20 cellular contexts compared by ENCODE assay signal in the genomic region with DNA sequence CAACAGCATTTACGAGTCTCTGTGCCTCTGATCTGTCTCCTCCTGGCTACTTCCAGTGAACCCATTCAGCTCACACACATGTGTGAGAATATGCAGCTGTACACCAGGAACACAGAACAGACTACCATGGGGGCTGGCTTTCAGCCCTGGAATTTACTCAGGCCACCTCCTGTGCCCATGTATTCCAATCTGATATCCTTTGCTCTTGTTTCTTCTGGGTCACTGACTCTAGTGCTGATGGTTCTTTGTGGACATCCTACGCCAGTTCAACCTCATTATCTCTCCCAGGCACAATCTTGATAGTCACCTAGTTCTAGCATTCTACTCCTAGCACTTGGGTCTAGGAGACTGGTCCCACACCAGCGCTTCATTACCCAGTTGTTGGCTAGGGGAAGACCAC. TPM values are rescaled to one million over a fixed set of nuclear protein-coding genes. Genes with fewer than 3 reads are reported as not detected.
A peak's percentile ranks its signal among the peaks of the same experiment; 100 is the strongest.
DNase-seq lines count a peak whose midpoint lies in the region; ATAC-seq, FAIRE-seq and TF ChIP-seq lines count a peak whose summit lies in the region.
"Had no signal": no experiment of that assay in that cellular context is flagged by ENCODE, and none has a peak within 500 bp of the region (broad histone marks: within the 10 kb centered on the region; RNA-seq: fewer than 3 reads in every experiment).

No MANE protein-coding gene starts in this region.

- TF ChIP-seq RAD21 in GM12878 (IDR thresholded peaks at IDR 0.05; ENCODE audit: insufficient read depth, low read depth, low read length): no peak

- no peak overlapping the region for H2BK120ac ChIP-seq in mesendoderm (ENCODE audit: low read depth, low read length)

- H3K23ac ChIP-seq in mesendoderm (ENCODE audit: low read length): no peak overlapping the region

- no peak overlapping the region for H2AK5ac ChIP-seq in mesendoderm (ENCODE audit: low read length)

- no peaks in the 10 kb centered on the region for H3K4me1 Mint-ChIP-seq in activated T-cell treated with anti-CD3 and anti-CD28 coated beads, Interleukin-2, amount 50 U/mL, for 4 hours (ENCODE audit: low read depth)
- H3K4me1 Mint-ChIP-seq: activated CD4-positive, alpha-beta T cell treated with anti-CD3 and anti-CD28 coated beads for 36 hours; stimulated activated memory B cell treated with anti-CD40 and anti-IgM and Interleukin-4, amounts not matched to agents 10 μg/mL and 1 μg/mL and 100 μg/mL, for 72 hours had no signal

- no peaks in the 10 kb centered on the region for H3K36me3 Mint-ChIP-seq in activated T-cell treated with anti-CD3 and anti-CD28 coated beads, Interleukin-2, amount 50 U/mL, for 4 hours (ENCODE audit: insufficient read depth)
- H3K36me3 Mint-ChIP-seq: CD4-positive, alpha-beta memory T cell; naive B cell; stimulated activated memory B cell treated with anti-CD40 and anti-IgM and Interleukin-4, amounts not matched to agents 10 μg/mL and 1 μg/mL and 100 μg/mL, for 72 hours had no signal

- no peak overlapping the region for H3K9ac ChIP-seq in GM12878 (ENCODE audit: control insufficient read depth, insufficient read depth, low read length)
- H3K9ac ChIP-seq in mesendoderm (ENCODE audit: low read length): no peak overlapping the region

- DNase-seq in left ventricle myocardium inferior (no peak), right atrium auricular region (ENCODE audit: low spot score) (no peak), GM12878 (ENCODE audit: low read depth, low spot score) (no peak), myocyte (ENCODE audit: low read depth) (peak; percentile 44), NCI-H82 treated with DMSO at 0.1 percent for 48 hours (lab: John Stamatoyannopoulos, UW; ENCODE audit: unreplicated experiment) (no peak), mesendoderm (no peak), NCI-H526 treated with DMSO at 0.1 percent for 48 hours (lab: John Stamatoyannopoulos, UW) (no peak)
- DNase-seq in activated T-cell treated with anti-CD3 and anti-CD28 coated beads, Interleukin-2, amount 50 U/mL, for 4 hours: no peak
- DNase-seq: ACHN; activated CD4-positive, alpha-beta T cell treated with anti-CD3 and anti-CD28 coated beads for 36 hours; activated CD8-positive, alpha-beta memory T cell treated with anti-CD3 and anti-CD28 coated beads, Interleukin-2, amount 50 U/mL, for 48 hours; activated naive CD4-positive, alpha-beta T cell treated with Interleukin-2 at 50 U/mL for 16 hours; CD4-positive, alpha-beta memory T cell; naive B cell; NCI-H2227 treated with DMSO at 0.1 percent for 48 hours; NK-92 treated with Interleukin-12 subunit alpha and Interleukin-12 subunit beta, amount 100 ng/mL, for 24 hours had no signal

- H3K18ac ChIP-seq in mesendoderm (ENCODE audit: low read length): no peak overlapping the region

- no peak overlapping the region for H3K56ac ChIP-seq in mesendoderm (ENCODE audit: low read length)

- H4K8ac ChIP-seq in mesendoderm (ENCODE audit: low read depth, low read length): no peak overlapping the region

- H3K79me2 ChIP-seq in GM12878 (ENCODE audit: control insufficient read depth, insufficient read depth, low read length): no peaks in the 10 kb centered on the region
- H3K79me2 ChIP-seq in mesendoderm (ENCODE audit: control insufficient read depth, insufficient read depth, low read length): no peaks in the 10 kb centered on the region

- POLR2A ChIA-PET in GM12878 (lab: Charles Lee): interaction anchor here (0.7 kb wide), 1 partner anchor 25 kb away, joined by 3 read pairs; no protein-coding TSS in a partner anchor

- CTCF ChIA-PET in GM12878 (lab: Yijun Ruan, JAX): interaction anchor here (1.3 to 1.9 kb wide), 2 partner anchors 25 to 40 kb away, joined by 3 to 4 read pairs; no protein-coding TSS in a partner anchor

- no peak overlapping the region for H4K5ac ChIP-seq in mesendoderm (ENCODE audit: low read length)

- no peak overlapping the region for H3K4me3 Mint-ChIP-seq in activated T-cell treated with anti-CD3 and anti-CD28 coated beads, Interleukin-2, amount 50 U/mL, for 4 hours
- H3K4me3 Mint-ChIP-seq: activated CD4-positive, alpha-beta T cell treated with anti-CD3 and anti-CD28 coated beads for 36 hours; CD4-positive, alpha-beta memory T cell; naive B cell; stimulated activated memory B cell treated with anti-CD40 and anti-IgM and Interleukin-4, amounts not matched to agents 10 μg/mL and 1 μg/mL and 100 μg/mL, for 72 hours had no signal

- no peak for TF ChIP-seq POLR2A in GM12878 (IDR thresholded peaks at IDR 0.05; ENCODE audit: low read depth, low read length)

- H3K27ac ChIP-seq in left ventricle myocardium inferior (replicated peaks): peak overlapping the region; percentile 77
- peak overlapping the region in 1 of 2 donors; percentile 67 for H3K27ac ChIP-seq in right atrium auricular region
- no peak overlapping the region for H3K27ac ChIP-seq in GM12878 (ENCODE audit: control insufficient read depth, insufficient read depth)
- H3K27ac ChIP-seq in mesendoderm (ENCODE audit: low read depth, low read length): no peak overlapping the region
- H3K27ac ChIP-seq: prostate gland, tibial artery had no signal

- H3K4me3 ChIP-seq in left ventricle myocardium inferior (no peak overlapping the region), right atrium auricular region (no peak overlapping the region), GM12878 (no peak overlapping the region), mesendoderm (ENCODE audit: low read length) (no peak overlapping the region)
- H3K4me3 ChIP-seq: gastroesophageal sphincter, prostate gland, tibial artery had no signal

- no peak overlapping the region for H2BK5ac ChIP-seq in mesendoderm (ENCODE audit: low read length)

- H3K4ac ChIP-seq in mesendoderm (ENCODE audit: low read depth, low read length): no peak overlapping the region

- ATAC-seq in GM12878: no peak
- ATAC-seq in activated T-cell treated with anti-CD3 and anti-CD28 coated beads, Interleukin-2, amount 50 U/mL, for 4 hours: no peak
- ATAC-seq: activated CD4-positive, alpha-beta T cell treated with anti-CD3 and anti-CD28 coated beads for 36 hours; stimulated activated memory B cell treated with anti-CD40 and anti-IgM and Interleukin-4, amounts not matched to agents 10 μg/mL and 1 μg/mL and 100 μg/mL, for 72 hours had no signal

- no peaks in the 10 kb centered on the region for H3K36me3 ChIP-seq in left ventricle myocardium inferior
- H3K36me3 ChIP-seq in right atrium auricular region: no peaks in the 10 kb centered on the region
- H3K36me3 ChIP-seq in GM12878 (ENCODE audit: control insufficient read depth in 2 of 2, insufficient read depth in 2 of 2, low read length in 1 of 2): no peaks in the 10 kb centered on the region
- H3K36me3 ChIP-seq in mesendoderm (ENCODE audit: control insufficient read depth, insufficient read depth, low read length): no peaks in the 10 kb centered on the region
- H3K36me3 ChIP-seq: gastroesophageal sphincter, prostate gland, tibial artery had no signal

- H3K9me3 Mint-ChIP-seq in activated T-cell treated with anti-CD3 and anti-CD28 coated beads, Interleukin-2, amount 50 U/mL, for 4 hours: no peaks in the 10 kb centered on the region
- H3K9me3 Mint-ChIP-seq: stimulated activated memory B cell treated with anti-CD40 and anti-IgM and Interleukin-4, amounts not matched to agents 10 μg/mL and 1 μg/mL and 100 μg/mL, for 72 hours had no signal

- H3K4me1 ChIP-seq in left ventricle myocardium inferior (peaks cover 24% of the 10 kb centered on the region), right atrium auricular region (peaks cover 0 to 20% of the 10 kb centered on the region in 2 donors), GM12878 (ENCODE audit: control insufficient read depth, insufficient read depth, low read length) (no peaks in the 10 kb centered on the region), mesendoderm (ENCODE audit: control insufficient read depth, low read depth, low read length) (no peaks in the 10 kb centered on the region)
- H3K4me1 ChIP-seq: prostate gland, tibial artery had no signal

- no TSS peak for BruUV-seq in GM12878 (replicated peaks; lab: Mats Ljungman, UMichigan)

- H3K27me3 ChIP-seq in left ventricle myocardium inferior (ENCODE audit: low read depth) (no peaks in the 10 kb centered on the region), right atrium auricular region (no peaks in the 10 kb centered on the region), GM12878 (replicated peaks in 1 of 2; ENCODE audit: control insufficient read depth in 2 of 2, insufficient read depth in 2 of 2, low read length in 1 of 2) (peaks cover 0 to 2% of the 10 kb centered on the region in 2 experiments; a peak in 2 of 4 replicates), mesendoderm (ENCODE audit: insufficient read depth, low read length, poor library complexity) (no peaks in the 10 kb centered on the region)
- H3K27me3 ChIP-seq: gastroesophageal sphincter had no signal

- H2BK15ac ChIP-seq in mesendoderm (replicated peaks; ENCODE audit: low read depth): no peak overlapping the region

- no peaks in the 10 kb centered on the region for H4K20me1 ChIP-seq in GM12878 (ENCODE audit: control insufficient read depth, insufficient read depth)

- no peak overlapping the region for H3K4me2 ChIP-seq in GM12878 (ENCODE audit: control insufficient read depth, insufficient read depth)
- no peak overlapping the region for H3K4me2 ChIP-seq in mesendoderm (ENCODE audit: low read length)

- no peak for TF ChIP-seq EP300 in GM12878 (IDR thresholded peaks at IDR 0.05; ENCODE audit: borderline replicate concordance in 1 of 2, control insufficient read depth in 1 of 2, low read depth in 2 of 2, low read length in 2 of 2)

- RAD21 ChIA-PET in GM12878 (lab: Charles Lee; ENCODE audit: unreplicated experiment): interaction anchor here (1.1 kb wide), 2 partner anchors 24 to 42 kb away, joined by 3 read pairs; no protein-coding TSS in a partner anchor

- 92% methylated on average over 3 of the region's 3 CpGs for WGBS in GM12878 (ENCODE audit: insufficient coverage, insufficient replicate concordance, low lambda C conversion rate, missing lambda C conversion rate)
- no CpG with 5 or more reads among the region's 3 CpGs for WGBS in mesendoderm (ENCODE audit: extremely low coverage, insufficient coverage, low lambda C conversion rate)

- TF ChIP-seq CTCF in left ventricle myocardium inferior (IDR thresholded peaks at IDR 0.05; ENCODE audit: borderline replicate concordance): no peak
- TF ChIP-seq CTCF in right atrium auricular region (IDR thresholded peaks at IDR 0.05): no peak
- no peak for TF ChIP-seq CTCF in GM12878 (IDR thresholded peaks at IDR 0.05 in 2 of 3, conservative IDR thresholded peaks at IDR 0.05 in 1 of 3; ENCODE audit: control insufficient read depth in 2 of 3, extremely low read depth in 1 of 3, insufficient read depth in 1 of 3, low read depth in 3 of 3, low read length in 3 of 3)

- FAIRE-seq in GM12878 (lab: Jason Lieb, UNC): no peak

- SMC1A ChIA-PET in GM12878 (lab: Charles Lee; ENCODE audit: uncharacterized antibody, unreplicated experiment): interaction anchor here (1.2 to 3.9 kb wide), 2 partner anchors 8 to 41 kb away, joined by 6 to 21 read pairs; no protein-coding TSS in a partner anchor

- in situ Hi-C loops in GM12878 (cut with MboI): no loop called here

- H3K9me3 ChIP-seq in left ventricle myocardium inferior (replicated peaks) (no peaks in the 10 kb centered on the region), right atrium auricular region (no peaks in the 10 kb centered on the region), GM12878 (replicated peaks; ENCODE audit: control insufficient read depth, insufficient read depth, low read length) (no peaks in the 10 kb centered on the region; the same call in 2 of the 3 replicates)
- H3K9me3 ChIP-seq: gastroesophageal sphincter, prostate gland, tibial artery had no signal

- peak overlapping the region; percentile 13; the same call in 1 of the 2 replicates for H2AFZ ChIP-seq in GM12878 (ENCODE audit: control insufficient read depth, low read depth, low read length)

- no peaks in the 10 kb centered on the region for H3K79me1 ChIP-seq in mesendoderm (ENCODE audit: low read length)

- H3K27me3 Mint-ChIP-seq in activated T-cell treated with anti-CD3 and anti-CD28 coated beads, Interleukin-2, amount 50 U/mL, for 4 hours (ENCODE audit: low read depth): peaks cover 13% of the 10 kb centered on the region

- intact Hi-C loops in left ventricle myocardium inferior (cut with micrococcal nuclease) (no loop called here), GM12878 (cut with micrococcal nuclease; ENCODE audit: unreplicated experiment) (no loop called here)

RNA-seq across cellular contexts. Expression of a gene that starts 23.0 kb away (rescaled TPM):
- total RNA-seq in left ventricle myocardium inferior (16.8 TPM), right atrium auricular region (10 to 100 TPM; 12.7 to 14.7 TPM), GM12878 (2014; rRNA removed) (4.5 and 5.2 TPM in 2 replicates), GM12878 (2014; rRNA removed; fragmentation: Illumina TruSeq; extraction: Trizol) (4.3 and 4.8 TPM in 2 replicates), GM12878 (2021) (6.9 and 7.4 TPM in 2 replicates), myocyte (12.4 and 16.8 TPM in 2 replicates)
- 85.3 and 89.4 TPM in 2 replicates for total RNA-seq in GM12878 (2013; cell fraction: nucleolus; rRNA removed)
- polyA plus RNA-seq in GM12878 (2011; ENCODE audit: low read depth): 2.3 TPM
- polyA plus RNA-seq in GM12878 (2011; rRNA removed) (31.0 and 33.4 TPM in 2 replicates), GM12878 (2014; fragmentation: Illumina TruSeq; extraction: Trizol) (5.0 and 6.1 TPM in 2 replicates), GM12878 (2014; fragmentation: Nextera tagmentation; extraction: Ambion mirVana) (under 1 TPM; 0.31 to 0.68 TPM), GM12878 (2014; rRNA removed) (2.7 and 3.0 TPM in 2 replicates), GM12878 (2016; fragmentation: Nextera tagmentation; extraction: Ambion mirVana) (under 1 TPM; 0.47 to 0.88 TPM)
- polyA plus RNA-seq in GM12878 (2011; cell fraction: cytosol; rRNA removed): 16.3 and 20.0 TPM in 2 replicates
- 50.0 and 63.9 TPM in 2 replicates for polyA plus RNA-seq in GM12878 (2011; cell fraction: nucleus; rRNA removed)
- polyA plus RNA-seq in GM12878 (2012): 3.6 and 6.9 TPM in 2 replicates
- 48.1 and 60.4 TPM in 2 replicates for polyA minus RNA-seq in GM12878 (2011; rRNA and poly(A)+ RNA removed)
- polyA minus RNA-seq in GM12878 (2011; cell fraction: cytosol; rRNA and poly(A)+ RNA removed): 12.0 and 14.9 TPM in 2 replicates
- 34.0 and 40.4 TPM in 2 replicates for polyA minus RNA-seq in GM12878 (2011; cell fraction: nucleus; rRNA and poly(A)+ RNA removed)
- polyA plus RNA-seq in myocyte (2012): 1.9 TPM
- 0.84 TPM for polyA plus RNA-seq in mesendoderm (2013, experiment 1 of 2)
- 0.83 TPM for polyA plus RNA-seq in mesendoderm (2013, experiment 2 of 2)
- 1 to 10 TPM in 1 of 3 donors, under 1 TPM in 2; 0.35 to 1.3 (median 0.90) TPM for total RNA-seq in activated T-cell treated with anti-CD3 and anti-CD28 coated beads, Interleukin-2, amount 50 U/mL, for 4 hours
- polyA plus RNA-seq: CD4-positive, alpha-beta memory T cell had no signal
